ENCODE assay signal across 1 cellular context in genomic region chr12:124365726-124366430, GRCh38.
TF ChIP-seq lines count a peak whose summit lies in the region.

No MANE protein-coding gene starts in this region.

TF ChIP-seq in GM23338, 12 proteins besides CTCF, POLR2A, EP300 and RAD21:
- TF ChIP-seq REST (IDR thresholded peaks at IDR 0.05; ENCODE audit: unreplicated experiment), result no peak
- no peak for TF ChIP-seq ZNF331 (CRISPR knock-in tag; IDR thresholded peaks at IDR 0.05; ENCODE audit: low read depth)
